Comparison of ENCODE assay signal across 18 cellular contexts in genomic region chr3:16890605-16891333, GRCh38. TPM values are rescaled to one million over a fixed set of nuclear protein-coding genes. Genes with fewer than 3 reads are reported as not detected.
DNase-seq lines count a peak whose midpoint lies in the region; ATAC-seq, FAIRE-seq and TF ChIP-seq lines count a peak whose summit lies in the region.
"Had no signal": no experiment of that assay in that cellular context is flagged by ENCODE, and none has a peak within 500 bp of the region (broad histone marks: within the 10 kb centered on the region; RNA-seq: fewer than 3 reads in every experiment).

No MANE protein-coding gene starts in this region.

- H3K4me3 Mint-ChIP-seq in central memory CD8-positive, alpha-beta T cell: peak overlapping the region; percentile 60
- H3K4me3 Mint-ChIP-seq: activated CD8-positive, alpha-beta T cell treated with anti-CD3 and anti-CD28 coated beads, Interleukin-2, amount 10 ng/mL, durations not matched to agents 7 days and 5 days; T-helper 2 cell treated with Interferon-gamma antibody and Interleukin-4, amounts not matched to agents 5 μg/mL and 100 μg/mL, for 36 hours had no signal

- no peak for TF ChIP-seq RAD21 in neural cell (conservative IDR thresholded peaks at IDR 0.05)

- no peaks in the 10 kb centered on the region for H3K9me3 Mint-ChIP-seq in central memory CD8-positive, alpha-beta T cell
- H3K9me3 Mint-ChIP-seq: T-helper 2 cell treated with Interferon-gamma antibody and Interleukin-4, amounts not matched to agents 5 μg/mL and 100 μg/mL, for 36 hours had no signal

- H3K27ac ChIP-seq in neural cell (ENCODE audit: low read length) (no peak overlapping the region), kidney (ENCODE audit: low read depth in 2 of 2, low read length in 2 of 2) (no peak overlapping the region)
- H3K27ac ChIP-seq: PC-9 had no signal

- peak overlapping the region; percentile 94 for H3K27ac Mint-ChIP-seq in central memory CD8-positive, alpha-beta T cell (ENCODE audit: low read depth)
- H3K27ac Mint-ChIP-seq: activated CD8-positive, alpha-beta T cell treated with anti-CD3 and anti-CD28 coated beads, Interleukin-2, amount 10 ng/mL, durations not matched to agents 7 days and 5 days; T-helper 2 cell treated with Interferon-gamma antibody and Interleukin-4, amounts not matched to agents 5 μg/mL and 100 μg/mL, for 36 hours had no signal

- no peaks in the 10 kb centered on the region for H3F3A ChIP-seq in neural cell (ENCODE audit: insufficient read depth, low read length, poor library complexity, severe bottlenecking)

- H3K27me3 Mint-ChIP-seq in central memory CD8-positive, alpha-beta T cell: no peaks in the 10 kb centered on the region

- peak overlapping the region; percentile 22 for H3K4me3 ChIP-seq in neural cell (ENCODE audit: low read length)
- H3K4me3 ChIP-seq in kidney (ENCODE audit: low read length in 2 of 2): no peak overlapping the region
- H3K4me3 ChIP-seq: lung, ovary, PC-9 had no signal

- TF ChIP-seq EP300 in neural cell (conservative IDR thresholded peaks at IDR 0.05; ENCODE audit: poor library complexity, severe bottlenecking): no peak

- H3K9me3 ChIP-seq in neural cell (ENCODE audit: low read length): no peaks in the 10 kb centered on the region
- no peaks in the 10 kb centered on the region for H3K9me3 ChIP-seq in kidney (ENCODE audit: control insufficient read depth in 1 of 2, low read length in 2 of 2)
- H3K9me3 ChIP-seq: ovary had no signal

- DNase-seq in NCI-H82 (lab: John Stamatoyannopoulos, UW) (peak; percentile 38), NCI-H82 treated with DMSO at 0.1 percent for 48 hours (lab: John Stamatoyannopoulos, UW; ENCODE audit: unreplicated experiment) (no peak), NAMALWA (ENCODE audit: low spot score) (peak; percentile 26), kidney (no peak), omental fat pad (ENCODE audit: low spot score) (no peak), COR-L47 (lab: John Stamatoyannopoulos, UW) (no peak)
- DNase-seq in central memory CD8-positive, alpha-beta T cell (ENCODE audit: low spot score in 2 of 2): no peak
- DNase-seq: 8988T; activated CD8-positive, alpha-beta T cell treated with anti-CD3 and anti-CD28 coated beads, Interleukin-2, amount 10 ng/mL, durations not matched to agents 7 days and 5 days; effector CD8-positive, alpha-beta T cell; GOT3; NCI-H2227 treated with DMSO at 0.1 percent for 48 hours; ovary; PC-9; stimulated activated CD4-positive, alpha-beta T cell treated with anti-CD3 and anti-CD28 coated beads, Interleukin-15, amount 100 ng/mL, for 24 hours had no signal

- H3K79me2 ChIP-seq in neural cell (replicated peaks; ENCODE audit: insufficient read depth, low read length): peaks cover 98% of the 10 kb centered on the region

- H3K36me3 Mint-ChIP-seq in central memory CD8-positive, alpha-beta T cell (ENCODE audit: insufficient read depth): peaks cover 8% of the 10 kb centered on the region

- ATAC-seq in central memory CD8-positive, alpha-beta T cell (replicated peaks; ENCODE audit: extremely low read depth, poor library complexity, severe bottlenecking): no peak
- ATAC-seq in omental fat pad (ENCODE audit: low FRiP score): no peak
- ATAC-seq: activated CD8-positive, alpha-beta T cell treated with anti-CD3 and anti-CD28 coated beads, Interleukin-2, amount 10 ng/mL, durations not matched to agents 7 days and 5 days had no signal

- no peaks in the 10 kb centered on the region for H3K27me3 ChIP-seq in neural cell (ENCODE audit: insufficient read depth, low read depth, low read length)
- H3K27me3 ChIP-seq: ovary had no signal

- no peak for FAIRE-seq in kidney (lab: Jason Lieb, UNC)

- no peaks in the 10 kb centered on the region for H4K20me1 ChIP-seq in neural cell (ENCODE audit: insufficient read depth)

- H3K4me1 ChIP-seq in kidney (ENCODE audit: control insufficient read depth in 1 of 2, insufficient read depth in 1 of 2, low read depth in 1 of 2, low read length in 2 of 2): peaks cover 7 to 34% of the 10 kb centered on the region in 2 donors

- H3K4me2 ChIP-seq in neural cell (ENCODE audit: low read length): no peak overlapping the region
- H3K4me2 ChIP-seq: PC-9 had no signal

- peaks cover 82% of the 10 kb centered on the region for H3K4me1 Mint-ChIP-seq in central memory CD8-positive, alpha-beta T cell

- H3K9ac ChIP-seq in neural cell (ENCODE audit: low read length) (no peak overlapping the region), kidney (ENCODE audit: low read length in 2 of 2) (no peak overlapping the region)

- TF ChIP-seq CTCF in neural cell (IDR thresholded peaks at IDR 0.05; ENCODE audit: poor library complexity, severe bottlenecking): no peak
- TF ChIP-seq CTCF in kidney (IDR thresholded peaks at IDR 0.05; ENCODE audit: borderline replicate concordance, extremely low read depth, insufficient read depth): no peak
- no peak for TF ChIP-seq CTCF in omental fat pad (IDR thresholded peaks at IDR 0.05)

- H3K36me3 ChIP-seq in neural cell (ENCODE audit: insufficient read depth, low read length) (no peaks in the 10 kb centered on the region), kidney (ENCODE audit: control insufficient read depth in 1 of 2, insufficient read depth in 2 of 2, low read length in 2 of 2) (no peaks in the 10 kb centered on the region)
- H3K36me3 ChIP-seq: ovary had no signal

- no peak overlapping the region for H2AFZ ChIP-seq in neural cell (ENCODE audit: low read depth, low read length)
- H2AFZ ChIP-seq: PC-9 had no signal

- intact Hi-C loops in kidney (cut with DNase I): no loop called here

- no peaks in the 10 kb centered on the region for H3K9me2 ChIP-seq in neural cell (ENCODE audit: insufficient read depth, low read length)

TF ChIP-seq in neural cell, 6 proteins besides CTCF, POLR2A, EP300 and RAD21:
- TF ChIP-seq EZH2 (IDR thresholded peaks at IDR 0.05; ENCODE audit: borderline replicate concordance, insufficient read depth, low read length, poor library complexity, severe bottlenecking) (no peak), MXI1 (conservative IDR thresholded peaks at IDR 0.05; ENCODE audit: poor library complexity, severe bottlenecking) (no peak), POLR2AphosphoS5 (IDR thresholded peaks at IDR 0.05) (no peak), TAF1 (IDR thresholded peaks at IDR 0.05; ENCODE audit: low read depth) (no peak), SMC3 (conservative IDR thresholded peaks at IDR 0.05; ENCODE audit: poor library complexity) (no peak)

RNA-seq across cellular contexts. Expression of gene PLCL2, which starts 6.0 kb away (rescaled TPM):
- 69.8 and 70.7 TPM in 2 replicates for polyA plus RNA-seq in neural cell
- polyA minus RNA-seq in neural cell: 310 and 316 TPM in 2 replicates
- total RNA-seq in kidney: 19.1 TPM
- polyA plus RNA-seq in kidney (ENCODE audit: insufficient read depth, low read depth, low replicate concordance): 10.5 TPM
- total RNA-seq in omental fat pad: 10 to 100 TPM; 10.8 to 28.5 (median 16.3) TPM

Comparison
In these comparisons a context has a peak if more than half of its experiments do, and no peak if none do; other contexts are left out.
1. DNase-seq: peak in NCI-H82 (single experiment) and NAMALWA (single experiment); none in NCI-H82 treated with DMSO at 0.1 percent for 48 hours (single experiment), central memory CD8-positive, alpha-beta T cell (0 of 2), kidney (single experiment), omental fat pad (single experiment) and COR-L47 (single experiment).